ENCODE assay signal across 9 cellular contexts in the genomic region with DNA sequence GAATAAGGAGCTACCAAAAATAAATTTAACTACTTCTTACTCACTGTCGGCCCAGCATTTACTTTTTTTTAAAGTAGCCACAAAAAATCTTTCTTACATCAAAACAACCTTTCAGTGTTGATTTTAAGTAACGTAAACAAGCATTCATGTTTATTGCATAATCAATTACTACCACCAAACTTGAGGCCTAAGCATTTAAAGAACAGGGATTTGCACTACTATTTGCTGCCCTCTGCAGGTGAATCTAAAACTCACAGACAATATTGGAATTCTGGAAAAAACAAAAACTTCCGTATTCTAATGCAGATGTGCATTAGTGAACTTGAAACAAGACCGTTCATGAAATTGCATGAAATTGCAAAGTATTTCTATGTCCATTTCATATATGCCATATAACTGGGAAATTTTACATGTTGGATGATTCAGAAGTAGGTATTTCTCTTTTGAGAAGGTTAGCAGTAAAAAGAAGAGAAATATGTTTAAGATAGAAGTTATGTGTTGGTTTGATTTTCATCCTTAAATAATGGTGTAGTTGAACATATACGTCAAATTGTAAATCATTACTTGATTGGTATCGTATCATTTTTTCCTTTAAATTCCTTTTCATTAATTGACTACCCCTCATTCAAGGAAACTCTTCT. TPM values are rescaled to one million over a fixed set of nuclear protein-coding genes. Genes with fewer than 3 reads are reported as not detected.
DNase-seq lines count a peak whose midpoint lies in the region; ATAC-seq and TF ChIP-seq lines count a peak whose summit lies in the region.
"Had no signal": no experiment of that assay in that cellular context is flagged by ENCODE, and none has a peak within 500 bp of the region (broad histone marks: within the 10 kb centered on the region; RNA-seq: fewer than 3 reads in every experiment).

No MANE protein-coding gene starts in this region.

- DNase-seq in AML-193 (lab: John Stamatoyannopoulos, UW) (peak; percentile 73 to 81), GM12865 (ENCODE audit: low read depth) (peak; percentile 58), M059J (ENCODE audit: low read depth) (peak; percentile 26), amniotic epithelial cell (ENCODE audit: low read depth) (peak; percentile 57), inferior parietal cortex (ENCODE audit: extremely low spot score) (peak; percentile 73), upper lobe of left lung (no peak), GOT3 (lab: John Stamatoyannopoulos, UW) (no peak), NCI-H1048 (lab: John Stamatoyannopoulos, UW) (no peak)

- TF ChIP-seq EP300 in upper lobe of left lung (IDR thresholded peaks at IDR 0.05): no peak

- H3K27ac ChIP-seq in upper lobe of left lung: no peak overlapping the region

- TF ChIP-seq CTCF in GM12865 (IDR thresholded peaks at IDR 0.05; ENCODE audit: insufficient read depth, low read depth, low read length, missing control alignments): peak; percentile 53
- TF ChIP-seq CTCF in upper lobe of left lung (IDR thresholded peaks at IDR 0.05): peak; percentile 44 to 70 (median 61)

- no peaks in the 10 kb centered on the region for H3K36me3 ChIP-seq in upper lobe of left lung

- no peak overlapping the region for H3K4me3 ChIP-seq in GM12865 (ENCODE audit: low read depth, low read length)
- H3K4me3 ChIP-seq in upper lobe of left lung: no peak overlapping the region

- TF ChIP-seq POLR2A in upper lobe of left lung (IDR thresholded peaks at IDR 0.05): no peak

- H3K27me3 ChIP-seq in upper lobe of left lung: no peaks in the 10 kb centered on the region

- WGBS in upper lobe of left lung, 2 donors: 45 to 46% methylated on average over 6 of the region's 6 CpGs

- H3K9me3 ChIP-seq in upper lobe of left lung: no peaks in the 10 kb centered on the region

- peaks cover 0 to 6% (median 0%) of the 10 kb centered on the region in 4 donors for H3K4me1 ChIP-seq in upper lobe of left lung

- ATAC-seq in upper lobe of left lung (ENCODE audit: low FRiP score in 2 of 2): peak in 1 of 2 donors; percentile 70
- ATAC-seq: naive thymus-derived CD8-positive, alpha-beta T cell had no signal

RNA-seq across cellular contexts. Expression of a gene that starts 55.6 kb away (rescaled TPM):
- 22.8 and 36.9 TPM in 2 replicates for total RNA-seq in M059J (2014; rRNA removed; shearing (Covaris generic))
- 100 to 1,000 TPM in 1 of 6 donors, 10 to 100 TPM in 5; 41.7 to 114 (median 60.8) TPM for total RNA-seq in upper lobe of left lung

RNA-seq across cellular contexts. Expression of a gene that starts 55.8 kb away (rescaled TPM):
- 6.8 and 7.8 TPM in 2 replicates for total RNA-seq in M059J (2014; rRNA removed; shearing (Covaris generic))
- 10 to 100 TPM in 5 of 6 donors, 1 to 10 TPM in 1; 4.9 to 21.4 (median 13.8) TPM for total RNA-seq in upper lobe of left lung

Comparison
In these comparisons a context has a peak if more than half of its experiments do, and no peak if none do; other contexts are left out.
1. DNase-seq: peak in AML-193 (2 of 2), GM12865 (single experiment), M059J (single experiment), amniotic epithelial cell (single experiment) and inferior parietal cortex (single experiment); none in upper lobe of left lung (0 of 2), GOT3 (single experiment) and NCI-H1048 (single experiment).